In genomic region chr21:34621434-34622000, GRCh38 we compare ENCODE assay signal across 36 cellular contexts. TPM values are rescaled to one million over a fixed set of nuclear protein-coding genes. Genes with fewer than 3 reads are reported as not detected.
"Had no signal": no experiment of that assay in that cellular context is flagged by ENCODE, and none has a peak within 500 bp of the region (broad histone marks: within the 10 kb centered on the region; RNA-seq: fewer than 3 reads in every experiment).

No MANE protein-coding gene starts in this region.

- H3K4me1 Mint-ChIP-seq: activated CD4-positive, alpha-beta memory T cell treated with anti-CD3 and anti-CD28 coated beads, Interleukin-2, amount 10 ng/mL, durations not matched to agents 7 days and 5 days; activated CD4-positive, alpha-beta T cell treated with anti-CD3 and anti-CD28 coated beads, Interleukin-2, amount 10 ng/mL, durations not matched to agents 7 days and 5 days; activated naive CD4-positive, alpha-beta T cell treated with anti-CD3 and anti-CD28 coated beads, Interleukin-2, amount 10 ng/mL, durations not matched to agents 7 days and 5 days; activated naive CD4-positive, alpha-beta T cell treated with anti-CD3 and anti-CD28 coated beads, Interleukin-2, amount 50 U/mL, for 24 hours; activated naive CD8-positive, alpha-beta T cell treated with anti-CD3 and anti-CD28 coated beads, Interleukin-2, amount 10 ng/mL, durations not matched to agents 7 days and 5 days; activated naive CD8-positive, alpha-beta T cell treated with anti-CD3 and anti-CD28 coated beads, Interleukin-2, amount 50 U/mL, for 24 hours; brain; WTC11 had no signal

- H3K9me3 Mint-ChIP-seq: activated CD4-positive, alpha-beta memory T cell treated with anti-CD3 and anti-CD28 coated beads, Interleukin-2, amount 10 ng/mL, durations not matched to agents 7 days and 5 days; activated CD4-positive, alpha-beta T cell treated with anti-CD3 and anti-CD28 coated beads, Interleukin-2, amount 10 ng/mL, durations not matched to agents 7 days and 5 days; activated naive CD4-positive, alpha-beta T cell treated with anti-CD3 and anti-CD28 coated beads, Interleukin-2, amount 10 ng/mL, durations not matched to agents 7 days and 5 days; activated naive CD4-positive, alpha-beta T cell treated with anti-CD3 and anti-CD28 coated beads, Interleukin-2, amount 50 U/mL, for 24 hours; activated naive CD8-positive, alpha-beta T cell treated with anti-CD3 and anti-CD28 coated beads, Interleukin-2, amount 10 ng/mL, durations not matched to agents 7 days and 5 days; activated naive CD8-positive, alpha-beta T cell treated with anti-CD3 and anti-CD28 coated beads, Interleukin-2, amount 50 U/mL, for 24 hours; activated T-cell treated with anti-CD3 and anti-CD28 coated beads, Interleukin-2, amount 50 U/mL, for 24 hours; activated T-helper 2 cell treated with anti-CD3 and anti-CD28 coated beads, Interferon-gamma antibody, Interleukin-2, Interleukin-4, amounts not matched to agents 10 μg/mL and 5 μg/mL and 100 μg/mL, durations not matched to agents 14 hours and 24 hours and 36 hours; T-helper 1 cell treated with Interleukin-12 subunit alpha and Interleukin-12 subunit beta and Interleukin-4 antibody, amounts not matched to agents 30 μg/mL and 1 μg/mL, for 36 hours; T-helper 2 cell treated with Interferon-gamma antibody and Interleukin-4, amounts not matched to agents 5 μg/mL and 100 μg/mL, for 36 hours had no signal

- H3K27ac Mint-ChIP-seq: activated CD4-positive, alpha-beta memory T cell treated with anti-CD3 and anti-CD28 coated beads, Interleukin-2, amount 10 ng/mL, durations not matched to agents 7 days and 5 days; activated CD4-positive, alpha-beta T cell treated with anti-CD3 and anti-CD28 coated beads for 36 hours; activated CD4-positive, alpha-beta T cell treated with anti-CD3 and anti-CD28 coated beads, Interleukin-2, amount 10 ng/mL, durations not matched to agents 7 days and 5 days; activated CD8-positive, alpha-beta memory T cell treated with anti-CD3 and anti-CD28 coated beads, Interleukin-2, amount 10 ng/mL, durations not matched to agents 7 days and 5 days; activated CD8-positive, alpha-beta T cell treated with anti-CD3 and anti-CD28 coated beads, Interleukin-2, amount 10 ng/mL, durations not matched to agents 7 days and 5 days; activated naive CD4-positive, alpha-beta T cell treated with anti-CD3 and anti-CD28 coated beads, Interleukin-2, amount 10 ng/mL, durations not matched to agents 7 days and 5 days; activated naive CD4-positive, alpha-beta T cell treated with anti-CD3 and anti-CD28 coated beads, Interleukin-2, amount 50 U/mL, for 24 hours; activated naive CD8-positive, alpha-beta T cell; activated naive CD8-positive, alpha-beta T cell treated with anti-CD3 and anti-CD28 coated beads, Interleukin-2, amount 10 ng/mL, durations not matched to agents 7 days and 5 days; activated naive CD8-positive, alpha-beta T cell treated with anti-CD3 and anti-CD28 coated beads, Interleukin-2, amount 50 U/mL, for 24 hours; activated T-cell treated with anti-CD3 and anti-CD28 coated beads, Interleukin-2, amount 50 U/mL, for 24 hours; activated T-helper 2 cell treated with anti-CD3 and anti-CD28 coated beads, Interferon-gamma antibody, Interleukin-2, Interleukin-4, amounts not matched to agents 10 μg/mL and 5 μg/mL and 100 μg/mL, durations not matched to agents 14 hours and 24 hours and 36 hours; brain; T-helper 1 cell treated with Interleukin-12 subunit alpha and Interleukin-12 subunit beta and Interleukin-4 antibody, amounts not matched to agents 30 μg/mL and 1 μg/mL, for 36 hours; T-helper 2 cell treated with Interferon-gamma antibody and Interleukin-4, amounts not matched to agents 5 μg/mL and 100 μg/mL, for 36 hours; WTC11 had no signal

- H3K27ac ChIP-seq: ascending aorta, WERI-Rb-1 had no signal

- H3K4me3 ChIP-seq: ascending aorta had no signal

- H3K36me3 ChIP-seq: ascending aorta, WERI-Rb-1 had no signal

- H3K4me1 ChIP-seq: ascending aorta had no signal

- H3K4me3 Mint-ChIP-seq: activated CD4-positive, alpha-beta memory T cell treated with anti-CD3 and anti-CD28 coated beads, Interleukin-2, amount 10 ng/mL, durations not matched to agents 7 days and 5 days; activated CD4-positive, alpha-beta T cell treated with anti-CD3 and anti-CD28 coated beads for 36 hours; activated CD4-positive, alpha-beta T cell treated with anti-CD3 and anti-CD28 coated beads, Interleukin-2, amount 10 ng/mL, durations not matched to agents 7 days and 5 days; activated CD8-positive, alpha-beta memory T cell treated with anti-CD3 and anti-CD28 coated beads, Interleukin-2, amount 10 ng/mL, durations not matched to agents 7 days and 5 days; activated CD8-positive, alpha-beta T cell treated with anti-CD3 and anti-CD28 coated beads, Interleukin-2, amount 10 ng/mL, durations not matched to agents 7 days and 5 days; activated naive CD4-positive, alpha-beta T cell treated with anti-CD3 and anti-CD28 coated beads, Interleukin-2, amount 10 ng/mL, durations not matched to agents 7 days and 5 days; activated naive CD4-positive, alpha-beta T cell treated with anti-CD3 and anti-CD28 coated beads, Interleukin-2, amount 50 U/mL, for 24 hours; activated naive CD8-positive, alpha-beta T cell; activated naive CD8-positive, alpha-beta T cell treated with anti-CD3 and anti-CD28 coated beads, Interleukin-2, amount 10 ng/mL, durations not matched to agents 7 days and 5 days; activated naive CD8-positive, alpha-beta T cell treated with anti-CD3 and anti-CD28 coated beads, Interleukin-2, amount 50 U/mL, for 24 hours; activated T-cell treated with anti-CD3 and anti-CD28 coated beads, Interleukin-2, amount 50 U/mL, for 24 hours; T-helper 1 cell treated with Interleukin-12 subunit alpha and Interleukin-12 subunit beta and Interleukin-4 antibody, amounts not matched to agents 30 μg/mL and 1 μg/mL, for 36 hours; T-helper 2 cell treated with Interferon-gamma antibody and Interleukin-4, amounts not matched to agents 5 μg/mL and 100 μg/mL, for 36 hours; WTC11 had no signal

- H3K36me3 Mint-ChIP-seq: activated CD8-positive, alpha-beta memory T cell treated with anti-CD3 and anti-CD28 coated beads, Interleukin-2, amount 10 ng/mL, durations not matched to agents 7 days and 5 days; activated naive CD4-positive, alpha-beta T cell treated with anti-CD3 and anti-CD28 coated beads, Interleukin-2, amount 10 ng/mL, durations not matched to agents 7 days and 5 days; activated naive CD4-positive, alpha-beta T cell treated with anti-CD3 and anti-CD28 coated beads, Interleukin-2, amount 50 U/mL, for 24 hours; activated naive CD8-positive, alpha-beta T cell; activated naive CD8-positive, alpha-beta T cell treated with anti-CD3 and anti-CD28 coated beads, Interleukin-2, amount 10 ng/mL, durations not matched to agents 7 days and 5 days; brain; WTC11 had no signal

- DNase-seq: activated CD4-positive, alpha-beta memory T cell treated with anti-CD3 and anti-CD28 coated beads, Interleukin-2, amount 10 ng/mL, durations not matched to agents 7 days and 5 days; activated CD4-positive, alpha-beta T cell treated with anti-CD3 and anti-CD28 coated beads for 1 hour; activated CD4-positive, alpha-beta T cell treated with anti-CD3 and anti-CD28 coated beads for 36 hours; activated CD4-positive, alpha-beta T cell treated with anti-CD3 and anti-CD28 coated beads for 48 hours; activated CD4-positive, alpha-beta T cell treated with anti-CD3 and anti-CD28 coated beads, Interleukin-2, amount 10 ng/mL, durations not matched to agents 7 days and 5 days; activated CD4-positive, alpha-beta T cell treated with anti-CD3 and anti-CD28 coated beads, Interleukin-2, amount 50 U/mL, for 48 hours; activated CD4-positive, CD25-positive, alpha-beta regulatory T cell; activated CD8-positive, alpha-beta memory T cell treated with anti-CD3 and anti-CD28 coated beads for 24 hours; activated CD8-positive, alpha-beta memory T cell treated with anti-CD3 and anti-CD28 coated beads, Interleukin-2, amount 10 ng/mL, durations not matched to agents 7 days and 5 days; activated CD8-positive, alpha-beta T cell treated with anti-CD3 and anti-CD28 coated beads, Interleukin-2, amount 10 ng/mL, durations not matched to agents 7 days and 5 days; activated effector memory CD4-positive, alpha-beta T cell treated with Interleukin-2 at 50 U/mL for 16 hours; activated gamma-delta T cell; activated naive CD4-positive, alpha-beta T cell treated with anti-CD3 and anti-CD28 coated beads, Interleukin-2, amount 10 ng/mL, durations not matched to agents 7 days and 5 days; activated naive CD4-positive, alpha-beta T cell treated with Interleukin-2 at 50 U/mL for 16 hours; activated naive CD8-positive, alpha-beta T cell treated with anti-CD3 and anti-CD28 coated beads, Interleukin-2, amount 10 ng/mL, durations not matched to agents 7 days and 5 days; activated naive CD8-positive, alpha-beta T cell treated with anti-CD3 and anti-CD28 coated beads, Interleukin-2, amount 50 U/mL, for 24 hours; activated T-cell treated with anti-CD3 and anti-CD28 coated beads, Interleukin-2, amount 50 U/mL, for 24 hours; activated T-cell treated with anti-CD3 and anti-CD28 coated beads, Interleukin-2, amount 50 U/mL, for 48 hours; amygdala; anterior cingulate cortex; central memory CD4-positive, alpha-beta T cell; SW 1271; T-helper 1 cell; T-helper 2 cell; T-helper 9 cell; WERI-Rb-1 had no signal

- H3K27me3 ChIP-seq: ascending aorta had no signal

- ATAC-seq: activated CD4-positive, alpha-beta T cell treated with anti-CD3 and anti-CD28 coated beads for 36 hours; activated CD4-positive, CD25-positive, alpha-beta regulatory T cell treated with anti-CD3 and anti-CD28 coated beads, Interleukin-2, amount 50 U/mL, for 24 hours; activated CD8-positive, alpha-beta memory T cell treated with anti-CD3 and anti-CD28 coated beads, Interleukin-2, amount 10 ng/mL, durations not matched to agents 7 days and 5 days; activated CD8-positive, alpha-beta T cell treated with anti-CD3 and anti-CD28 coated beads, Interleukin-2, amount 10 ng/mL, durations not matched to agents 7 days and 5 days; activated naive CD8-positive, alpha-beta T cell treated with anti-CD3 and anti-CD28 coated beads, Interleukin-2, amount 50 U/mL, for 24 hours; WTC11 had no signal

- H3K9me3 ChIP-seq: ascending aorta had no signal

RNA-seq across cellular contexts. Expression of gene CLIC6, which starts 47.3 kb away (rescaled TPM):
- total RNA-seq: activated CD4-positive, alpha-beta T cell treated with anti-CD3 and anti-CD28 coated beads, Interleukin-2, amount 10 ng/mL, durations not matched to agents 7 days and 5 days; bronchial epithelial cell had no signal
